9 cellular contexts compared by ENCODE assay signal in the genomic region with DNA sequence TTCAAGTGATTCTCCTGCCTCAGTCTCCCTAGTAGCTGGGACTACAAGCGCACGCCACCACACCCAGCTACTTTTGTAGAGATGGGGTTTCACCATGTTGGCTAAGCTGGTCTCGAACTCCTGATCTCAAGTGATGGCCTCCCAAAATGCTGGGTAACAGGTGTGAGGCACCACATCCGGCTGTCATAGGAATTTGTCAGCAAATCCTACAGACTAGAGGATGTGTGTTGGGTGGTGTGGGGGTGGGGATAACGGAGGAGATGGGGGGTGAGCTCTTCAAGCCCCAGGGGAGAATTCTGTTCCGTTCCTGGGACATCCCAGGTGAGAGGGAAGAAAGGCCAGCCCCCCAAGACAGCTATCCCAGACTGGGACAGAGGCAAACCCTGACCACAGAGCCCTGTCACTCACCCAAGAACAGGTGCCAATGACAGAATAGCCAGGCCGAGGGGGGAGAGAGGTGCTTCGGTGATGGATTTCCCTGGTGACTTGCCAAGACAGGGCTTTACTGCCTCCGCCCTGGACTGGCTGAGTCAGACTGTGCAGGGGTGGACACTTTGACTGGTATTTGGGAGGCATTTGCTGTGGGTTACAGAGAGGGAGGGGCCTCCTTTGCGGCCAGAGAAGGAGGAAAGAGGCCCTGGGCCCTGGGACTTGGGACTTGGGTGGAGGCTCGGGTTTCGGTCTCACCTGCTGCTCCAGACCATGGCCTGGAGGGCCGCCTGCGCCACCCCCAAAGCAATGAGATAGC. TPM values are rescaled to one million over a fixed set of nuclear protein-coding genes. Genes with fewer than 3 reads are reported as not detected.
A peak's percentile ranks its signal among the peaks of the same experiment; 100 is the strongest.
DNase-seq lines count a peak whose midpoint lies in the region; ATAC-seq and TF ChIP-seq lines count a peak whose summit lies in the region.
"Had no signal": no experiment of that assay in that cellular context is flagged by ENCODE, and none has a peak within 500 bp of the region (broad histone marks: within the 10 kb centered on the region; RNA-seq: fewer than 3 reads in every experiment).

No MANE protein-coding gene starts in this region.

- H3K27ac ChIP-seq in duodenal mucosa (ENCODE audit: low read depth, low read length) = peak overlapping the region; percentile 50
- no peak overlapping the region for H3K27ac ChIP-seq in prostate gland

- WGBS in prostate gland = 62% methylated on average over 10 of the region's 14 CpGs

- H3K9me3 ChIP-seq in duodenal mucosa (ENCODE audit: control insufficient read depth in 1 of 2, low read length in 2 of 2) (no peaks in the 10 kb centered on the region), prostate gland (no peaks in the 10 kb centered on the region)

- H3K27me3 ChIP-seq in duodenal mucosa (ENCODE audit: control insufficient read depth in 1 of 2, insufficient read depth in 2 of 2, low read length in 2 of 2) (peaks cover 0 to 4% of the 10 kb centered on the region in 2 donors), prostate gland (replicated peaks; ENCODE audit: insufficient read depth) (no peaks in the 10 kb centered on the region)

- DNase-seq in GM12864 (ENCODE audit: low read depth) = peak; percentile 41
- peak; percentile 92 for DNase-seq in NB4 (ENCODE audit: low read depth)
- peak; percentile 36 for DNase-seq in prostate gland (ENCODE audit: low spot score)
- no peak for DNase-seq in DMS153 treated with DMSO at 0.1 percent for 48 hours (lab: John Stamatoyannopoulos, UW; ENCODE audit: unreplicated experiment)
- DNase-seq: NCI-H69 had no signal

- ATAC-seq in GM21717 (IDR thresholded peaks at IDR 0.05; ENCODE audit: unreplicated experiment) = no peak
- no peak for ATAC-seq in HG03159 (IDR thresholded peaks at IDR 0.05; ENCODE audit: unreplicated experiment)
- no peak for ATAC-seq in HG03135 (IDR thresholded peaks at IDR 0.05; ENCODE audit: unreplicated experiment)

- TF ChIP-seq POLR2A in NB4 (IDR thresholded peaks at IDR 0.05; ENCODE audit: extremely low read depth, insufficient read length) = no peak
- peak; percentile 33 for TF ChIP-seq POLR2A in prostate gland (IDR thresholded peaks at IDR 0.05)

- H3K9ac ChIP-seq in duodenal mucosa (ENCODE audit: low read depth in 1 of 2, low read length in 2 of 2) = no peak overlapping the region

- intact Hi-C loops in prostate gland (cut with DNase I) = no loop called here

- TF ChIP-seq CTCF in GM12864 (IDR thresholded peaks at IDR 0.05; ENCODE audit: low read depth, low read length, missing control alignments) (no peak), NB4 (IDR thresholded peaks at IDR 0.05; ENCODE audit: low read depth, low read length) (no peak), prostate gland (IDR thresholded peaks at IDR 0.05) (no peak)

- H3K4me3 ChIP-seq in GM12864 (ENCODE audit: low read depth, low read length) (no peak overlapping the region), NB4 (ENCODE audit: low read depth, low read length) (no peak overlapping the region), duodenal mucosa (ENCODE audit: low read depth in 1 of 2, low read length in 2 of 2) (no peak overlapping the region), prostate gland (no peak overlapping the region)

- H3K4me1 ChIP-seq in duodenal mucosa (ENCODE audit: control insufficient read depth in 1 of 2, insufficient read depth in 2 of 2, low read length in 2 of 2) (peaks cover 20 to 27% of the 10 kb centered on the region in 2 donors), prostate gland (replicated peaks) (no peaks in the 10 kb centered on the region)

- H3K36me3 ChIP-seq in duodenal mucosa (ENCODE audit: control insufficient read depth in 1 of 2, insufficient read depth in 2 of 2, low read length in 2 of 2) = no peaks in the 10 kb centered on the region
- no peaks in the 10 kb centered on the region for H3K36me3 ChIP-seq in prostate gland

RNA-seq across cellular contexts. Expression of a gene that starts 4.7 kb away (rescaled TPM):
- total RNA-seq in prostate gland = 10 to 100 TPM; 36.8 to 62.8 TPM

RNA-seq across cellular contexts. Expression of a gene that starts 8.0 kb away (rescaled TPM):
- 10 to 100 TPM; 29.8 to 32.8 TPM for total RNA-seq in prostate gland

RNA-seq across cellular contexts. Expression of a gene that starts 32.9 kb away (rescaled TPM):
- under 1 TPM; 0.23 to 0.27 TPM for total RNA-seq in prostate gland

RNA-seq across cellular contexts. Expression of a gene that starts 46.5 kb away (rescaled TPM):
- 100 to 1,000 TPM in 1 of 2 donors, 10 to 100 TPM in 1; 67.8 to 164 TPM for total RNA-seq in prostate gland
